ENCODE assay signal across 15 cellular contexts in the genomic region with DNA sequence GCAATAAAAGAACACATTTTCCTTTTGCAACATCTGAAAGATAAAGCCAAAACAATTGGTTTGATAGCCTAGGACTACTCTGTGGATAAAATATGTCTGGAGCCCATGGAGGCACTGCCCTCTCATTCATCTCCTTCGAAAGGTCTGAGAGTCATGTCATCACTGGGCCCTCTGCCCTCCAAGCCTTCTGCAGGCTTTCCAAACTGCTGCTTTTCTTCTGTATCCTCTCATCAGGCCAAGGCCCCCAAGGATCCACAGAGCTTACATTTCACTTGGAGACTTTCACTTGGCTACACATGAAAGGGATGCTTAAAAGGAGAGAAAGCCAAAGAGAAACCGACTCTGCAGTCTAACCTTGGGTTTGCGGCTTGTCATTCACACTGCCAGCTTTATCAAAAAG.
A peak's percentile ranks its signal among the peaks of the same experiment; 100 is the strongest.
DNase-seq lines count a peak whose midpoint lies in the region; ATAC-seq and TF ChIP-seq lines count a peak whose summit lies in the region.
"Had no signal": no experiment of that assay in that cellular context is flagged by ENCODE, and none has a peak within 500 bp of the region (broad histone marks: within the 10 kb centered on the region; RNA-seq: fewer than 3 reads in every experiment).

No MANE protein-coding gene starts in this region.

- H3K4me3 ChIP-seq in AG10803 (ENCODE audit: low read length) (no peak overlapping the region), osteoblast (ENCODE audit: insufficient read depth, low read length) (peak overlapping the region; percentile 1), Peyer's patch (no peak overlapping the region)
- H3K4me3 ChIP-seq: lung, tibial artery had no signal

- no peaks in the 10 kb centered on the region for H3K27me3 ChIP-seq in osteoblast (ENCODE audit: insufficient read depth, low read length)
- H3K27me3 ChIP-seq in Peyer's patch = no peaks in the 10 kb centered on the region
- H3K27me3 ChIP-seq: tibial artery had no signal

- DNase-seq in AG10803 (ENCODE audit: low read depth) = peak; percentile 71
- DNase-seq in fibroblast of peridontal ligament (ENCODE audit: extremely low read depth) = peak; percentile 68
- DNase-seq in osteoblast (ENCODE audit: insufficient read length, low spot score, missing footprints) = no peak
- no peak for DNase-seq in Peyer's patch
- DNase-seq in stimulated activated naive B cell treated with anti-CD40 and anti-IgM and Interleukin-4, amounts not matched to agents 10 μg/mL and 1 μg/mL and 100 μg/mL, for 72 hours = no peak
- DNase-seq: activated CD8-positive, alpha-beta memory T cell treated with anti-CD3 and anti-CD28 coated beads for 24 hours; activated effector memory CD4-positive, alpha-beta T cell treated with anti-CD3 and anti-CD28 coated beads, Interleukin-2, amount 50 U/mL, for 16 hours; NCI-H2081 had no signal

- H2AFZ ChIP-seq in osteoblast (ENCODE audit: low read length) = no peak overlapping the region

- H3K27me3 Mint-ChIP-seq in stimulated activated naive B cell treated with anti-CD40 and anti-IgM and Interleukin-4, amounts not matched to agents 10 μg/mL and 1 μg/mL and 100 μg/mL, for 72 hours = no peaks in the 10 kb centered on the region
- H3K27me3 Mint-ChIP-seq: B cell had no signal

- H3K27ac ChIP-seq in osteoblast (ENCODE audit: low read depth, low read length) (peak overlapping the region; percentile 77), Peyer's patch (no peak overlapping the region)
- H3K27ac ChIP-seq: epithelial cell of prostate, tibial artery had no signal

- TF ChIP-seq CTCF in AG10803 (conservative IDR thresholded peaks at IDR 0.05; ENCODE audit: low read length) = no peak
- no peak for TF ChIP-seq CTCF in osteoblast (IDR thresholded peaks at IDR 0.05; ENCODE audit: extremely low read depth, low read depth, low read length)
- TF ChIP-seq CTCF in Peyer's patch (IDR thresholded peaks at IDR 0.05) = no peak

- no peak for TF ChIP-seq POLR2A in Peyer's patch (IDR thresholded peaks at IDR 0.05)

- no peaks in the 10 kb centered on the region for H3K9me3 ChIP-seq in osteoblast (ENCODE audit: low read depth, low read length)
- no peaks in the 10 kb centered on the region for H3K9me3 ChIP-seq in Peyer's patch
- H3K9me3 ChIP-seq: tibial artery had no signal

- H3K36me3 Mint-ChIP-seq in stimulated activated naive B cell treated with anti-CD40 and anti-IgM and Interleukin-4, amounts not matched to agents 10 μg/mL and 1 μg/mL and 100 μg/mL, for 72 hours = no peaks in the 10 kb centered on the region

- H3K79me2 ChIP-seq in osteoblast (ENCODE audit: insufficient read depth, low read length) = peaks cover 96% of the 10 kb centered on the region

- no peaks in the 10 kb centered on the region for H3K9me3 Mint-ChIP-seq in stimulated activated naive B cell treated with anti-CD40 and anti-IgM and Interleukin-4, amounts not matched to agents 10 μg/mL and 1 μg/mL and 100 μg/mL, for 72 hours

- no peak overlapping the region for H3K4me3 Mint-ChIP-seq in stimulated activated naive B cell treated with anti-CD40 and anti-IgM and Interleukin-4, amounts not matched to agents 10 μg/mL and 1 μg/mL and 100 μg/mL, for 72 hours
- H3K4me3 Mint-ChIP-seq: B cell had no signal

- peaks cover 7% of the 10 kb centered on the region for H3K36me3 ChIP-seq in osteoblast (ENCODE audit: insufficient read depth, low read length)
- H3K36me3 ChIP-seq in Peyer's patch = no peaks in the 10 kb centered on the region

- H3K4me2 ChIP-seq in osteoblast (ENCODE audit: insufficient read depth, low read length) = peak overlapping the region; percentile 35

- peaks cover 82% of the 10 kb centered on the region for H3K4me1 ChIP-seq in osteoblast (ENCODE audit: insufficient read depth, low read length)
- peaks cover 0 to 38% (median 0%) of the 10 kb centered on the region in 4 donors for H3K4me1 ChIP-seq in Peyer's patch

- H4K20me1 ChIP-seq in osteoblast (ENCODE audit: insufficient read depth, low read length) = peaks cover 4% of the 10 kb centered on the region

- ATAC-seq in SK-N-SH treated with all-trans-retinoic acid at 6 μM for 48 hours (peak; percentile 25; the same call in 2 of the 3 replicates), GM18502 (IDR thresholded peaks at IDR 0.05; ENCODE audit: poor library complexity, unreplicated experiment) (no peak), GM18520 (IDR thresholded peaks at IDR 0.05; ENCODE audit: unreplicated experiment) (no peak)
- ATAC-seq in stimulated activated naive B cell treated with anti-CD40 and anti-IgM and Interleukin-4, amounts not matched to agents 10 μg/mL and 1 μg/mL and 100 μg/mL, for 72 hours (replicated peaks) = no peak

- no peaks in the 10 kb centered on the region for H3K4me1 Mint-ChIP-seq in stimulated activated naive B cell treated with anti-CD40 and anti-IgM and Interleukin-4, amounts not matched to agents 10 μg/mL and 1 μg/mL and 100 μg/mL, for 72 hours
- H3K4me1 Mint-ChIP-seq: B cell had no signal

- no peak overlapping the region for H3K27ac Mint-ChIP-seq in stimulated activated naive B cell treated with anti-CD40 and anti-IgM and Interleukin-4, amounts not matched to agents 10 μg/mL and 1 μg/mL and 100 μg/mL, for 72 hours
- H3K27ac Mint-ChIP-seq: B cell had no signal

TF ChIP-seq in SK-N-SH treated with all-trans-retinoic acid at 6 μM for 48 hours, 23 proteins besides CTCF, POLR2A, EP300 and RAD21 (continues in another document):
- TF ChIP-seq CSDC2 (CRISPR knock-in tag; IDR thresholded peaks at IDR 0.05) (no peak), CREB5 (CRISPR knock-in tag; IDR thresholded peaks at IDR 0.05; ENCODE audit: low read depth) (no peak), TSHZ2 (CRISPR knock-in tag; IDR thresholded peaks at IDR 0.05) (no peak), ARNTL (CRISPR knock-in tag; IDR thresholded peaks at IDR 0.05; ENCODE audit: borderline replicate concordance, low read depth) (no peak), ZC3H10 (CRISPR knock-in tag; IDR thresholded peaks at IDR 0.05) (no peak), TOX (CRISPR knock-in tag; IDR thresholded peaks at IDR 0.05; ENCODE audit: borderline replicate concordance) (no peak), SNAI2 (CRISPR knock-in tag; IDR thresholded peaks at IDR 0.05) (no peak), ZNF565 (CRISPR knock-in tag; conservative IDR thresholded peaks at IDR 0.05; ENCODE audit: low read depth) (no peak), ISL1 (CRISPR knock-in tag; IDR thresholded peaks at IDR 0.05) (no peak), POU6F1 (CRISPR knock-in tag; IDR thresholded peaks at IDR 0.05; ENCODE audit: borderline replicate concordance, low read depth) (no peak)

Comparison
In these comparisons a context has a peak if more than half of its experiments do, and no peak if none do; other contexts are left out.
1. DNase-seq: peak in AG10803 (single experiment) and fibroblast of peridontal ligament (single experiment); none in osteoblast (single experiment), Peyer's patch (0 of 3) and stimulated activated naive B cell treated with anti-CD40 and anti-IgM and Interleukin-4, amounts not matched to agents 10 μg/mL and 1 μg/mL and 100 μg/mL, for 72 hours (single experiment).